Comparison of ENCODE assay signal across 14 cellular contexts in the genomic region with DNA sequence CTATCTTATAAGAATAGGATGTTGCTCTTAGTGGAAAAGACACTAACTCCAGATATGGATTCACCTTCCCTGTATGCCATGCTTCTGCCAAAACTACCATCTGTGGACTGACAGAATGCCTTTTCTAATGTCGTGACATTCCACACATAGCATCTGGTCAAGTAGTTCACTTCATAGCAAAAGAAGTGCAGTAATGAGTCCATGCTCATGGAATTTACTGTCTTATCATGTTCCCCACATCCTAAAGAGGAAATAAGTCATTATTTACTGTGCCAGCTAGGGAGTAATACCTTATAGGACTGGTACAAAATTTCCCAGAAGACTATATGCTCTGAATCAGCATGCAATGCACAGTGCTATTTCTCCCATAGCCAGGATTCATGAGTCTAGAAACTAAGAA.
A peak's percentile ranks its signal among the peaks of the same experiment; 100 is the strongest.
DNase-seq lines count a peak whose midpoint lies in the region; ATAC-seq and TF ChIP-seq lines count a peak whose summit lies in the region.
"Had no signal": no experiment of that assay in that cellular context is flagged by ENCODE, and none has a peak within 500 bp of the region (broad histone marks: within the 10 kb centered on the region; RNA-seq: fewer than 3 reads in every experiment).

No MANE protein-coding gene starts in this region.

- POLR2A ChIA-PET in Panc1 (lab: Charles Lee), result no interaction called here

- BruUV-seq in Panc1 (replicated peaks; lab: Mats Ljungman, UMichigan), result no TSS peak

- H3K27me3 ChIP-seq in Panc1 (ENCODE audit: control insufficient read depth, insufficient read depth, low read length) (no peaks in the 10 kb centered on the region), kidney epithelial cell (ENCODE audit: control insufficient read depth, insufficient read depth, low read length) (no peaks in the 10 kb centered on the region), neural progenitor cell (no peaks in the 10 kb centered on the region)

- H3K27ac ChIP-seq in Panc1 (ENCODE audit: low read length), result no peak overlapping the region
- no peak overlapping the region for H3K27ac ChIP-seq in neural progenitor cell

- H3K79me2 ChIP-seq in neural progenitor cell (ENCODE audit: low read depth), result no peaks in the 10 kb centered on the region

- H3F3A ChIP-seq in neural progenitor cell (ENCODE audit: low read depth), result no peaks in the 10 kb centered on the region

- H3K9me3 ChIP-seq in Panc1 (ENCODE audit: control insufficient read depth, insufficient read depth, low read depth, low read length) (no peaks in the 10 kb centered on the region), neural progenitor cell (ENCODE audit: low read depth) (no peaks in the 10 kb centered on the region)

- H3K27me3 Mint-ChIP-seq in neural progenitor cell (ENCODE audit: insufficient read depth, low read depth), result no peaks in the 10 kb centered on the region
- H3K27me3 Mint-ChIP-seq: activated naive CD8-positive, alpha-beta T cell treated with anti-CD3 and anti-CD28 coated beads for 36 hours; dendritic cell treated with granulocyte-macrophage colony-stimulating factor and Interleukin-4, amounts not matched to agents 40 ng/mL and 50 ng/mL, for 4 days had no signal

- no peak overlapping the region for H3K27ac Mint-ChIP-seq in neural progenitor cell
- H3K27ac Mint-ChIP-seq: activated naive CD8-positive, alpha-beta T cell treated with anti-CD3 and anti-CD28 coated beads for 36 hours; dendritic cell treated with granulocyte-macrophage colony-stimulating factor and Interleukin-4, amounts not matched to agents 40 ng/mL and 50 ng/mL, for 4 days had no signal

- H3K4me2 ChIP-seq in neural progenitor cell, result no peak overlapping the region

- H3K4me1 ChIP-seq in Panc1 (ENCODE audit: control insufficient read depth, insufficient read depth, low read length), result no peaks in the 10 kb centered on the region
- no peaks in the 10 kb centered on the region for H3K4me1 ChIP-seq in neural progenitor cell

- no peaks in the 10 kb centered on the region for H3K36me3 Mint-ChIP-seq in neural progenitor cell
- H3K36me3 Mint-ChIP-seq: activated naive CD8-positive, alpha-beta T cell treated with anti-CD3 and anti-CD28 coated beads for 36 hours had no signal

- no peak for TF ChIP-seq CTCF in Panc1 (IDR thresholded peaks at IDR 0.05)
- TF ChIP-seq CTCF in cardiac fibroblast (IDR thresholded peaks at IDR 0.05; ENCODE audit: low read depth, low read length), result no peak
- TF ChIP-seq CTCF in kidney epithelial cell (IDR thresholded peaks at IDR 0.05; ENCODE audit: insufficient read depth, low read length, poor library complexity, severe bottlenecking), result no peak
- no peak for TF ChIP-seq CTCF in neural progenitor cell (IDR thresholded peaks at IDR 0.05)

- ATAC-seq in Panc1, result no peak
- ATAC-seq in GM19328 (IDR thresholded peaks at IDR 0.05; ENCODE audit: unreplicated experiment), result no peak
- ATAC-seq in GM19467 (IDR thresholded peaks at IDR 0.05; ENCODE audit: unreplicated experiment), result no peak
- ATAC-seq: activated CD4-positive, CD25-positive, alpha-beta regulatory T cell treated with anti-CD3 and anti-CD28 coated beads, Interleukin-2, amount 50 U/mL, for 24 hours had no signal

- H3K9ac ChIP-seq in neural progenitor cell, result no peak overlapping the region

- no peak overlapping the region for H2AFZ ChIP-seq in neural progenitor cell (replicated peaks)

- no peaks in the 10 kb centered on the region for H3K9me3 Mint-ChIP-seq in neural progenitor cell

- no peaks in the 10 kb centered on the region for H4K20me1 ChIP-seq in neural progenitor cell (ENCODE audit: low read depth)

- DNase-seq in Daoy (ENCODE audit: low read depth) (peak; percentile 75), Panc1 (ENCODE audit: low read depth, low spot score) (peak; percentile 1), cardiac fibroblast (ENCODE audit: low read depth in 2 of 2) (peak; percentile 65 to 93), kidney epithelial cell (ENCODE audit: low read depth) (peak; percentile 63), NCI-H187 (lab: John Stamatoyannopoulos, UW) (no peak), neural progenitor cell (ENCODE audit: low spot score) (no peak)
- DNase-seq: activated naive CD8-positive, alpha-beta T cell treated with anti-CD3 and anti-CD28 coated beads for 36 hours; AML-193; DMS153; T-helper 1 cell had no signal

- H3K4me1 Mint-ChIP-seq in neural progenitor cell, result no peaks in the 10 kb centered on the region
- H3K4me1 Mint-ChIP-seq: activated naive CD8-positive, alpha-beta T cell treated with anti-CD3 and anti-CD28 coated beads for 36 hours had no signal

- CTCF ChIA-PET in Panc1 (lab: Charles Lee), result no interaction called here

- H3K4me3 ChIP-seq in Panc1 (ENCODE audit: low read depth in 2 of 2, low read length in 2 of 2) (no peak overlapping the region), cardiac fibroblast (replicated peaks in 1 of 2; ENCODE audit: low read depth in 2 of 2, low read length in 2 of 2) (no peak overlapping the region), kidney epithelial cell (ENCODE audit: low read depth, low read length) (no peak overlapping the region), neural progenitor cell (no peak overlapping the region)

- no peak overlapping the region for H3K4me3 Mint-ChIP-seq in neural progenitor cell
- H3K4me3 Mint-ChIP-seq: activated naive CD8-positive, alpha-beta T cell treated with anti-CD3 and anti-CD28 coated beads for 36 hours; dendritic cell treated with granulocyte-macrophage colony-stimulating factor and Interleukin-4, amounts not matched to agents 40 ng/mL and 50 ng/mL, for 4 days had no signal

- intact Hi-C loops in Panc1 (cut with micrococcal nuclease; ENCODE audit: unreplicated experiment), result no loop called here

- H3K36me3 ChIP-seq in Panc1 (ENCODE audit: control insufficient read depth, insufficient read depth, low read length) (no peaks in the 10 kb centered on the region; the same call in 1 of the 2 replicates), kidney epithelial cell (ENCODE audit: control insufficient read depth, insufficient read depth, low read length) (no peaks in the 10 kb centered on the region), neural progenitor cell (no peaks in the 10 kb centered on the region)

- in situ Hi-C loops in Panc1 (cut with HindIII; ENCODE audit: low pct_unique_long_range_greater_than_20kb, low sequenced_read_pairs), result no loop called here

Comparison
In these comparisons a context has a peak if more than half of its experiments do, and no peak if none do; other contexts are left out.
1. DNase-seq: peak in Daoy (single experiment), Panc1 (single experiment), cardiac fibroblast (2 of 2) and kidney epithelial cell (single experiment); none in NCI-H187 (0 of 2) and neural progenitor cell (single experiment).